Comparison of ENCODE assay signal across 8 cellular contexts in genomic region chr2:23939054-23939436, GRCh38. TPM values are rescaled to one million over a fixed set of nuclear protein-coding genes. Genes with fewer than 3 reads are reported as not detected.
A peak's percentile ranks its signal among the peaks of the same experiment; 100 is the strongest.
DNase-seq lines count a peak whose midpoint lies in the region; ATAC-seq and TF ChIP-seq lines count a peak whose summit lies in the region.

No MANE protein-coding gene starts in this region.

- H3K27ac ChIP-seq in GM23248 (peak overlapping the region; percentile 10; the same call in 1 of the 2 replicates), gastroesophageal sphincter (peak overlapping the region in 3 of 4 donors; percentile 60 to 98 (median 96)), spleen (peak overlapping the region in 5 of 8 donors; percentile 93 to 96 (median 94))

- TF ChIP-seq EP300 in gastroesophageal sphincter (IDR thresholded peaks at IDR 0.05), result no peak

- peak overlapping the region; percentile 93 for H3K4me3 ChIP-seq in GM23248
- peak overlapping the region; percentile 77 for H3K4me3 ChIP-seq in WI38 (ENCODE audit: low read depth, low read length)
- H3K4me3 ChIP-seq in gastroesophageal sphincter, result peak overlapping the region in 1 of 2 donors; percentile 97
- peak overlapping the region in 6 of 8 donors; percentile 73 to 89 (median 78) for H3K4me3 ChIP-seq in spleen

- TF ChIP-seq POLR2A in gastroesophageal sphincter (IDR thresholded peaks at IDR 0.05), result no peak
- no peak for TF ChIP-seq POLR2A in spleen (IDR thresholded peaks at IDR 0.05)

- H3K36me3 ChIP-seq in GM23248 (ENCODE audit: low read depth) (no peaks in the 10 kb centered on the region), gastroesophageal sphincter (no peaks in the 10 kb centered on the region), spleen (no peaks in the 10 kb centered on the region)

- H2AFZ ChIP-seq in GM23248, result peak overlapping the region; percentile 91

- H4K20me1 ChIP-seq in GM23248 (ENCODE audit: insufficient read depth), result no peaks in the 10 kb centered on the region

- H3K27me3 ChIP-seq in GM23248 (replicated peaks; ENCODE audit: insufficient read depth), result no peaks in the 10 kb centered on the region
- H3K27me3 ChIP-seq in gastroesophageal sphincter, result no peaks in the 10 kb centered on the region
- no peaks in the 10 kb centered on the region for H3K27me3 ChIP-seq in spleen (replicated peaks in 1 of 7)

- peaks cover 33% of the 10 kb centered on the region for H3K79me2 ChIP-seq in GM23248 (ENCODE audit: insufficient read depth)

- TF ChIP-seq CTCF in WI38 (IDR thresholded peaks at IDR 0.05; ENCODE audit: low read depth, low read length) (no peak), gastroesophageal sphincter (IDR thresholded peaks at IDR 0.05) (no peak), spleen (IDR thresholded peaks at IDR 0.05 in 8 of 11, conservative IDR thresholded peaks at IDR 0.05 in 3 of 11) (no peak)

- DNase-seq in GM23248 (peak; percentile 48), spleen (no peak), MV-4-11 (lab: John Stamatoyannopoulos, UW) (no peak), GOT3 (lab: John Stamatoyannopoulos, UW) (no peak)

- peaks cover 11% of the 10 kb centered on the region; the same call in 1 of the 2 replicates for H3F3A ChIP-seq in GM23248 (ENCODE audit: insufficient read depth)

- ATAC-seq in gastroesophageal sphincter (no peak), HG03025 (IDR thresholded peaks at IDR 0.05; ENCODE audit: low FRiP score, unreplicated experiment) (no peak), HG03159 (IDR thresholded peaks at IDR 0.05; ENCODE audit: unreplicated experiment) (no peak)

- H3K4me2 ChIP-seq in GM23248 (ENCODE audit: unreplicated experiment), result peak overlapping the region; percentile 86

- peak overlapping the region; percentile 79 for H3K9ac ChIP-seq in GM23248

- H3K4me1 ChIP-seq in GM23248 (ENCODE audit: insufficient read depth), result no peaks in the 10 kb centered on the region
- peaks cover 0 to 38% (median 4%) of the 10 kb centered on the region in 3 donors for H3K4me1 ChIP-seq in gastroesophageal sphincter
- H3K4me1 ChIP-seq in spleen, result peaks cover 6 to 29% (median 22%) of the 10 kb centered on the region in 6 donors

- no peaks in the 10 kb centered on the region for H3K9me2 ChIP-seq in GM23248 (ENCODE audit: insufficient read depth)

- intact Hi-C loops in spleen (cut with DNase I; ENCODE audit: low total_unique reads), result no loop called here

- H3K9me3 ChIP-seq in GM23248 (ENCODE audit: low read depth) (no peaks in the 10 kb centered on the region), gastroesophageal sphincter (no peaks in the 10 kb centered on the region), spleen (no peaks in the 10 kb centered on the region)

- WGBS in GM23248 (ENCODE audit: low coverage in 1 of 2, low lambda C conversion rate in 2 of 2, missing lambda C conversion rate in 2 of 2), 2 experiments, result 62 to 64% methylated on average over 7 of the region's 7 CpGs
- 11 to 57% methylated on average over 3 to 7 of the region's 7 CpGs for WGBS in gastroesophageal sphincter (ENCODE audit: low coverage in 1 of 2), 2 donors
- whole genome bisulfite sequencing in spleen, 5 donors, result 45 to 67% (median 57%) methylated on average over 7 of the region's 7 CpGs

- in situ Hi-C loops in GM23248 (cut with MboI), result no loop called here

RNA-seq across cellular contexts. Expression of gene UBXN2A, which starts 1.2 kb away (rescaled TPM):
- 11.9 and 17.2 TPM in 2 replicates for total RNA-seq in GM23248 (2014; rRNA removed; shearing (Covaris generic))
- polyA plus RNA-seq in GM23248 (2016; fragmentation: Nextera tagmentation; extraction: Ambion mirVana) (16.3 and 18.0 TPM in 2 replicates), spleen (1 to 10 TPM; 4.3 to 6.6 (median 4.4) TPM)
- total RNA-seq in gastroesophageal sphincter (10 to 100 TPM; 19.1 to 29.3 (median 22.2) TPM), spleen (10 to 100 TPM in 1 of 7 donors, 1 to 10 TPM in 6; 8.2 to 12.4 (median 9.2) TPM)

RNA-seq across cellular contexts. Expression of gene ATAD2B, which starts 12.1 kb away (rescaled TPM):
- 6.7 and 10.9 TPM in 2 replicates for total RNA-seq in GM23248 (2014; rRNA removed; shearing (Covaris generic))
- polyA plus RNA-seq in GM23248 (2016; fragmentation: Nextera tagmentation; extraction: Ambion mirVana), result 4.1 and 4.8 TPM in 2 replicates
- total RNA-seq in gastroesophageal sphincter, result 10 to 100 TPM; 10.4 to 36.1 (median 16.8) TPM
- 10 to 100 TPM; 33.4 to 61.2 (median 37.9) TPM for total RNA-seq in spleen
- 1 to 10 TPM; 4.4 to 4.8 (median 4.5) TPM for polyA plus RNA-seq in spleen

Comparison
In these comparisons a context has a peak if more than half of its experiments do, and no peak if none do; other contexts are left out.
1. H3K27ac ChIP-seq: peak in every context shown above with its lines; median percentile 96 in gastroesophageal sphincter; 94 in spleen; 10 in GM23248.